ENCODE assay signal across 19 cellular contexts in the genomic region with DNA sequence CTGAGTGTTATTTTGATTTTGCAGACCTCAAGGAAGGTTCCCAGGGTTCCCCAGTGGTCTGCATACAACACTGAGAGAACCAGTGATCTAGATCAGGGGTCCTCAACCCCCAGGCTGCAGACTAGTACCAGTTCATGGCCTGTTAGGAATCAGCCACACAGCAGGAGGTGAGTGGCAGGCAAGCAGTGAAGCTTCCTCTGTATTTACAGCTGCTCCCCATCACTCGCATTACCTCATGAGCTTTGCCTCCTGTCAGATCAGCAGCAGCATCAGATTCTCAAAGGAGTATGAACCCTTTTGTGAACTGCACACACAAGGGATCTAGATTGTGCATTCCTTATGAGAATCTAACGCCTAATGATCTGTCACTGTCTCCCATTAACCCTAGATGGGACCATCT.
"Had no signal": no experiment of that assay in that cellular context is flagged by ENCODE, and none has a peak within 500 bp of the region (broad histone marks: within the 10 kb centered on the region; RNA-seq: fewer than 3 reads in every experiment).

No MANE protein-coding gene starts in this region.

- H3K36me3 ChIP-seq: esophagus squamous epithelium, pancreas, tibial nerve had no signal

- H3K27ac Mint-ChIP-seq: dendritic cell treated with granulocyte-macrophage colony-stimulating factor and Interleukin-4, amounts not matched to agents 40 ng/mL and 50 ng/mL, for 4 days; effector memory CD8-positive, alpha-beta T cell; naive B cell; nephron; progenitor cell of endocrine pancreas; stimulated activated naive B cell treated with anti-CD40 and anti-IgM and Interleukin-4, amounts not matched to agents 10 μg/mL and 1 μg/mL and 100 μg/mL, for 72 hours; stimulated activated naive CD8-positive, alpha-beta T cell treated with anti-CD3 and anti-CD28 coated beads, Interleukin-15, amount 100 ng/mL, for 72 hours had no signal

- H3K27me3 ChIP-seq: esophagus squamous epithelium, pancreas, testis, tibial nerve had no signal

- H3K4me1 ChIP-seq: esophagus squamous epithelium, pancreas, testis, tibial nerve had no signal

- H3K27me3 Mint-ChIP-seq: dendritic cell treated with granulocyte-macrophage colony-stimulating factor and Interleukin-4, amounts not matched to agents 40 ng/mL and 50 ng/mL, for 4 days; progenitor cell of endocrine pancreas had no signal

- H3K4me3 Mint-ChIP-seq: central memory CD8-positive, alpha-beta T cell; dendritic cell treated with granulocyte-macrophage colony-stimulating factor and Interleukin-4, amounts not matched to agents 40 ng/mL and 50 ng/mL, for 4 days; effector memory CD8-positive, alpha-beta T cell; naive B cell; nephron; stimulated activated naive B cell treated with anti-CD40 and anti-IgM and Interleukin-4, amounts not matched to agents 10 μg/mL and 1 μg/mL and 100 μg/mL, for 72 hours; stimulated activated naive CD8-positive, alpha-beta T cell treated with anti-CD3 and anti-CD28 coated beads, Interleukin-15, amount 100 ng/mL, for 72 hours had no signal

- H3K9me3 Mint-ChIP-seq: central memory CD8-positive, alpha-beta T cell; dendritic cell treated with granulocyte-macrophage colony-stimulating factor and Interleukin-4, amounts not matched to agents 40 ng/mL and 50 ng/mL, for 4 days; effector memory CD8-positive, alpha-beta T cell; naive B cell; nephron; stimulated activated naive B cell treated with anti-CD40 and anti-IgM and Interleukin-4, amounts not matched to agents 10 μg/mL and 1 μg/mL and 100 μg/mL, for 72 hours; stimulated activated naive CD8-positive, alpha-beta T cell treated with anti-CD3 and anti-CD28 coated beads, Interleukin-15, amount 100 ng/mL, for 72 hours had no signal

- H3K4me1 Mint-ChIP-seq: central memory CD8-positive, alpha-beta T cell; naive B cell; stimulated activated naive B cell treated with anti-CD40 and anti-IgM and Interleukin-4, amounts not matched to agents 10 μg/mL and 1 μg/mL and 100 μg/mL, for 72 hours; stimulated activated naive CD8-positive, alpha-beta T cell treated with anti-CD3 and anti-CD28 coated beads, Interleukin-15, amount 100 ng/mL, for 72 hours had no signal

- H3K27ac ChIP-seq: esophagus squamous epithelium, pancreas, testis, tibial nerve had no signal

- H3K9me3 ChIP-seq: esophagus squamous epithelium, pancreas, testis, tibial nerve had no signal

- H3K36me3 Mint-ChIP-seq: naive B cell; stimulated activated naive B cell treated with anti-CD40 and anti-IgM and Interleukin-4, amounts not matched to agents 10 μg/mL and 1 μg/mL and 100 μg/mL, for 72 hours had no signal

- ATAC-seq: effector memory CD8-positive, alpha-beta T cell; left lobe of liver; pancreas; right cardiac atrium; stimulated activated naive B cell treated with anti-CD40 and anti-IgM and Interleukin-4, amounts not matched to agents 10 μg/mL and 1 μg/mL and 100 μg/mL, for 72 hours; stimulated activated naive CD8-positive, alpha-beta T cell treated with anti-CD3 and anti-CD28 coated beads, Interleukin-15, amount 100 ng/mL, for 72 hours had no signal

- DNase-seq: effector memory CD8-positive, alpha-beta T cell; esophagus squamous epithelium; foreskin fibroblast; mammary epithelial cell; naive B cell; occipital lobe; pancreas; right cardiac atrium; stimulated activated CD4-positive, alpha-beta T cell treated with anti-CD3 and anti-CD28 coated beads, Interleukin-4, amount 100 ng/mL, for 1 hour; stimulated activated naive B cell treated with anti-CD40 and anti-IgM and Interleukin-4, amounts not matched to agents 10 μg/mL and 1 μg/mL and 100 μg/mL, for 72 hours; stimulated activated naive CD8-positive, alpha-beta T cell treated with anti-CD3 and anti-CD28 coated beads, Interleukin-15, amount 100 ng/mL, for 72 hours; testis had no signal

- H3K4me3 ChIP-seq: esophagus squamous epithelium, pancreas, smooth muscle cell, testis, tibial nerve had no signal
